17 cellular contexts compared by ENCODE assay signal in the genomic region with DNA sequence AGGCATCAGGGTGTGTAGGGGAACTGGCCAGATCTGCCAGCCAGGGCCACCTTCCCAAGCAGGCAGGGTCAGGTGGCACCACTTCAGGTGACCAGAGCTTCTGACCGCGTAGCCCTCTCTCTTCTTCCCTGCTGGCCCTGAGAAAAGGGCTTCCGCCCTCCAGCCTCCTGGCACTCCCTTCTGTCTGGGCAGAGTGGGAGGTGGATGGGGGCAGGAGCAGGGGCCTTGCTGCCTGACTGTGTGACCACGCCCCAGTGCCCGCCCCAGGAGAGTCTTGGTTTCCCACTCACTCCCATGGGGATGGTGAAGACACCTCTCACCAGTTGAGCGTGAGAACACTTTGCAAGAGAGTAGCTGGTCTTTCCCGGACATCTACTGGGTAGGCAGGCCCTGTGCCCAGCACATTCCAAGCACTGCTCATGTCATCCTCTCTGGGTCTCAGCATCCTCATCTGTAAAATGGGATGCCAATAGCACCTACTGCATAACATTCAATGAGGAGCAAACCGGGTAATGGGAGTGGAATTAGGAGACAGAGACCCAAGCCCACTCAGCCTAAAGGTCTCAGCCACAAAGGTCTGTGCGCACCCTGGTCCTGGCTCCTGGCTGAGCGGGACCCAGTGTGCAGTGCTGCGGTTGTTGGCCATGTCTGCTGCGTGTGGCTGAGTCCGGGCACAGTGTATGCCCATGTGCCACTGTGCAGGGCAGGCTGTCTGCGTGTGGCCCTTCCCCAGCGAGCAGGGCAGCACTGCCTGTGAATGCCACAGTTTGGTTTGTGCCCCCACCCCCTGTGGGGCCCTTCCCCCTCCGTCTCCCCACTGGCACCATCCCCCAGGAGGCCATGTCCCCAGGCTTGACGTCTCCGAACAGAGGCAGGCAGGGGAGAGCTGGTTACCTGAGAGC.
"Had no signal": no experiment of that assay in that cellular context is flagged by ENCODE, and none has a peak within 500 bp of the region (broad histone marks: within the 10 kb centered on the region; RNA-seq: fewer than 3 reads in every experiment).

No MANE protein-coding gene starts in this region.

- ATAC-seq: mucosa of descending colon; naive thymus-derived CD8-positive, alpha-beta T cell; pancreas; right cardiac atrium; stimulated activated effector memory CD8-positive, alpha-beta T cell treated with anti-CD3 and anti-CD28 coated beads, Interleukin-12 subunit alpha, Interleukin-12 subunit beta, amount 100 ng/mL, for 72 hours had no signal

- H3K4me3 ChIP-seq: colonic mucosa, mucosa of descending colon, pancreas, transverse colon had no signal

- H3K27me3 ChIP-seq: colonic mucosa had no signal

- H3K27ac ChIP-seq: colonic mucosa, pancreas, transverse colon had no signal

- DNase-seq: colonic mucosa; effector CD4-positive, alpha-beta T cell; foreskin melanocyte; head of caudate nucleus; hippocampal formation; kidney glomerular epithelial cell; mammary epithelial cell; mucosa of descending colon; naive thymus-derived CD8-positive, alpha-beta T cell; nucleus accumbens; pancreas; right cardiac atrium; small intestine; stimulated activated CD4-positive, alpha-beta T cell treated with anti-CD3 and anti-CD28 coated beads, Interleukin-4, amount 100 ng/mL, for 1 hour; stimulated activated CD8-positive, alpha-beta memory T cell treated with anti-CD3 and anti-CD28 coated beads, Interleukin-4, amount 100 ng/mL, for 48 hours; transverse colon had no signal

- FAIRE-seq: pancreas, small intestine had no signal

- H3K36me3 ChIP-seq: colonic mucosa, pancreas, transverse colon had no signal

- H3K4me1 ChIP-seq: colonic mucosa, pancreas had no signal

- H3K9me3 ChIP-seq: colonic mucosa, pancreas, transverse colon had no signal
